Comparison of ENCODE assay signal across 29 cellular contexts in genomic region chr1:246946366-246946765, GRCh38. TPM values are rescaled to one million over a fixed set of nuclear protein-coding genes. Genes with fewer than 3 reads are reported as not detected.
DNase-seq lines count a peak whose midpoint lies in the region; ATAC-seq and TF ChIP-seq lines count a peak whose summit lies in the region.
"Had no signal": no experiment of that assay in that cellular context is flagged by ENCODE, and none has a peak within 500 bp of the region (broad histone marks: within the 10 kb centered on the region; RNA-seq: fewer than 3 reads in every experiment).

No MANE protein-coding gene starts in this region.

- H3K36me3 ChIP-seq in adipocyte (ENCODE audit: control insufficient read depth, insufficient read depth, low read length, severe bottlenecking) (no peaks in the 10 kb centered on the region), ovary (no peaks in the 10 kb centered on the region), testis (ENCODE audit: low read depth, missing control alignments) (no peaks in the 10 kb centered on the region)
- H3K36me3 ChIP-seq: breast epithelium, neutrophil, upper lobe of left lung had no signal

- H3K4me3 ChIP-seq in adipocyte (ENCODE audit: low read length) (no peak overlapping the region), ovary (no peak overlapping the region), testis (no peak overlapping the region)
- H3K4me3 ChIP-seq: BLaER1, breast epithelium, psoas muscle, skin epidermis, upper lobe of left lung had no signal

- TF ChIP-seq CTCF in ovary (IDR thresholded peaks at IDR 0.05) = no peak
- no peak for TF ChIP-seq CTCF in testis (IDR thresholded peaks at IDR 0.05)
- no peak for TF ChIP-seq CTCF in HFFc6 (IDR thresholded peaks at IDR 0.05)

- H3K9me3 ChIP-seq in adipocyte (ENCODE audit: control insufficient read depth, low read length) (no peaks in the 10 kb centered on the region), ovary (no peaks in the 10 kb centered on the region), testis (no peaks in the 10 kb centered on the region)
- H3K9me3 ChIP-seq: breast epithelium, neutrophil, psoas muscle, upper lobe of left lung had no signal

- no peaks in the 10 kb centered on the region for H3K36me3 Mint-ChIP-seq in HFFc6 (ENCODE audit: low read depth)
- H3K36me3 Mint-ChIP-seq: naive B cell had no signal

- peaks cover 36% of the 10 kb centered on the region for H3K4me1 ChIP-seq in adipocyte (ENCODE audit: control insufficient read depth, insufficient read depth, low read length)
- H3K4me1 ChIP-seq in ovary (ENCODE audit: insufficient read depth) = peaks cover 19% of the 10 kb centered on the region
- no peaks in the 10 kb centered on the region for H3K4me1 ChIP-seq in testis
- H3K4me1 ChIP-seq: breast epithelium, psoas muscle had no signal

- DNase-seq in NCI-H69 (lab: John Stamatoyannopoulos, UW) = peak; percentile 7
- DNase-seq in adipocyte (ENCODE audit: low read depth) = no peak
- no peak for DNase-seq in ovary
- no peak for DNase-seq in testis
- no peak for DNase-seq in nucleus accumbens (lab: John Stamatoyannopoulos, UW)
- no peak for DNase-seq in stimulated activated CD4-positive, alpha-beta T cell treated with anti-CD3 and anti-CD28 coated beads, Interleukin-2, amount 100 ng/mL, for 24 hours
- no peak for DNase-seq in HFFc6
- DNase-seq: activated CD4-positive, CD25-positive, alpha-beta regulatory T cell; activated CD8-positive, alpha-beta memory T cell treated with anti-CD3 and anti-CD28 coated beads, Interleukin-2, amount 50 U/mL, for 4 hours; activated naive CD4-positive, alpha-beta T cell treated with Interleukin-2 at 50 U/mL for 16 hours; EL; midbrain; MM.1S; naive B cell; NCI-H1105 treated with DMSO at 0.1 percent for 48 hours; NCI-H187 treated with DMSO at 0.1 percent for 48 hours; NCI-H2171; psoas muscle had no signal

- no peak for ATAC-seq in GM21447 (IDR thresholded peaks at IDR 0.05; ENCODE audit: unreplicated experiment)
- ATAC-seq: left lobe of liver had no signal

- no peaks in the 10 kb centered on the region; the same call in 1 of the 2 replicates for H3K4me1 Mint-ChIP-seq in HFFc6 (ENCODE audit: low read depth)

- TF ChIP-seq EP300 in ovary (IDR thresholded peaks at IDR 0.05) = no peak

- H3K9ac ChIP-seq in adipocyte (ENCODE audit: low read length) = peak overlapping the region; percentile 76
- H3K9ac ChIP-seq: BLaER1, KMS-11 had no signal

- H3K4me3 Mint-ChIP-seq in HFFc6 = no peak overlapping the region
- H3K4me3 Mint-ChIP-seq: activated T-helper 1 cell treated with anti-CD3 and anti-CD28 coated beads, Interleukin-12 subunit alpha, Interleukin-12 subunit beta, Interleukin-2, Interleukin-4 antibody, amounts not matched to agents 30 ng/mL and 10 ng/mL and 1 ng/mL, durations not matched to agents 14 hours and 24 hours and 36 hours; naive B cell; stimulated activated naive CD8-positive, alpha-beta T cell treated with anti-CD3 and anti-CD28 coated beads, Interleukin-15, Interleukin-2, amounts not matched to agents 100 ng/mL and 50 ng/mL, for 24 hours had no signal

- TF ChIP-seq POLR2A in ovary (IDR thresholded peaks at IDR 0.05) (no peak), testis (IDR thresholded peaks at IDR 0.05) (no peak)

- intact Hi-C loops in ovary (cut with DNase I) = no loop called here
- intact Hi-C loops in testis (cut with DNase I; ENCODE audit: low total_unique reads) = no loop called here

- H3K27ac ChIP-seq in ovary (peak overlapping the region; percentile 26 to 55), testis (peak overlapping the region; percentile 8 to 84)
- H3K27ac ChIP-seq: BLaER1, breast epithelium, HL-60, KMS-11, neutrophil, psoas muscle had no signal

- 84 to 91% (median 90%) methylated on average over 6 of the region's 6 CpGs for WGBS in ovary, 3 donors
- WGBS in testis, 2 donors = 91 to 95% methylated on average over 6 of the region's 6 CpGs

- no peaks in the 10 kb centered on the region for H3K27me3 ChIP-seq in adipocyte (replicated peaks; ENCODE audit: control insufficient read depth, insufficient read depth, low read length)
- no peaks in the 10 kb centered on the region for H3K27me3 ChIP-seq in ovary
- no peaks in the 10 kb centered on the region for H3K27me3 ChIP-seq in testis
- H3K27me3 ChIP-seq: BLaER1, breast epithelium, neutrophil, upper lobe of left lung had no signal

- peaks cover 1% of the 10 kb centered on the region; the same call in 1 of the 2 replicates for H3K27me3 Mint-ChIP-seq in HFFc6 (ENCODE audit: insufficient read depth)
- H3K27me3 Mint-ChIP-seq: naive B cell; stimulated activated naive CD8-positive, alpha-beta T cell treated with anti-CD3 and anti-CD28 coated beads, Interleukin-15, Interleukin-2, amounts not matched to agents 100 ng/mL and 50 ng/mL, for 24 hours had no signal

- no peaks in the 10 kb centered on the region for H3K9me3 Mint-ChIP-seq in HFFc6
- H3K9me3 Mint-ChIP-seq: naive B cell; stimulated activated naive CD8-positive, alpha-beta T cell treated with anti-CD3 and anti-CD28 coated beads, Interleukin-15, Interleukin-2, amounts not matched to agents 100 ng/mL and 50 ng/mL, for 24 hours had no signal

- H3K27ac Mint-ChIP-seq in HFFc6 = no peak overlapping the region
- H3K27ac Mint-ChIP-seq: activated T-helper 1 cell treated with anti-CD3 and anti-CD28 coated beads, Interleukin-12 subunit alpha, Interleukin-12 subunit beta, Interleukin-2, Interleukin-4 antibody, amounts not matched to agents 30 ng/mL and 10 ng/mL and 1 ng/mL, durations not matched to agents 14 hours and 24 hours and 36 hours; naive B cell; stimulated activated naive CD8-positive, alpha-beta T cell treated with anti-CD3 and anti-CD28 coated beads, Interleukin-15, Interleukin-2, amounts not matched to agents 100 ng/mL and 50 ng/mL, for 24 hours had no signal

RNA-seq across cellular contexts. Expression of gene AHCTF1, which starts 14.6 kb away (rescaled TPM):
- total RNA-seq in ovary (10 to 100 TPM; 34.1 to 60.4 (median 47.8) TPM), testis (10 to 100 TPM; 66.2 to 97.6 TPM)
- polyA plus RNA-seq in ovary (10 to 100 TPM; 18.8 to 20.4 TPM), testis (ENCODE audit: insufficient read depth, low read depth, low replicate concordance) (58.6 TPM)
- total RNA-seq in HFFc6 (2021; fragmentation: NEBNext Ultra II Directional; extraction: Animal tissue kit (Norgen Biotek cat#: 25700)) = 10 to 100 TPM; 28.2 to 32.8 (median 30.6) TPM
